In the genomic region with DNA sequence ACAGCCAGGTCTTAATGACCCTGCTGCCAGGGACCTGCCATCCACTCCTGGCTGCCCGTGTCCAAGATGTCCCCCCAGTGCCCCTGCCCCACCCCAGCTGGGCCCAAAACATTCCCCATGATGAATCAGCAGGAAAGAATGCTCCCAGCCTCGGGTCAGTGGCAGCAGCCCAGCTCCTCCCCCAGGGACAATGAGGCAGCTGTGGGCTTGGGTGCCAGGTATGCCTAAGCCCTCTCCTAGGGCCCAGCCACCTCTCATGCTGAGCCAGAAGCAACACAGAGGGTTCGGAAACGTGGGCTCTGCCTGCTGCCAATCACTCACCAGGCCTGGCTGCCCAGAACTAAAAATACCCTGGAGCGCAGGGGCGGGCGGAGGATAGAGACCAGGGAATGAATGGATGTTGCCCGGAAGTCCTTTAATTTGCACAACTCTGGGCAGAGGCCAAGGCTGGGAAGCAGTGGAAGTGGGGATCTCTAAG, we compare ENCODE assay signal across 8 cellular contexts. TPM values are rescaled to one million over a fixed set of nuclear protein-coding genes. Genes with fewer than 3 reads are reported as not detected.
DNase-seq lines count a peak whose midpoint lies in the region; ATAC-seq and TF ChIP-seq lines count a peak whose summit lies in the region.

No MANE protein-coding gene starts in this region.

- H3K79me2 ChIP-seq in mammary epithelial cell (ENCODE audit: insufficient read depth, low read length), result no peaks in the 10 kb centered on the region

- H3K4me1 ChIP-seq in mammary epithelial cell (ENCODE audit: insufficient read depth, low read length), result peaks cover 18% of the 10 kb centered on the region
- peaks cover 19% of the 10 kb centered on the region for H3K4me1 ChIP-seq in upper lobe of right lung

- H3K36me3 ChIP-seq in mammary epithelial cell (ENCODE audit: insufficient read depth, low read length), result no peaks in the 10 kb centered on the region
- no peaks in the 10 kb centered on the region for H3K36me3 ChIP-seq in upper lobe of right lung

- intact Hi-C loops in mammary epithelial cell (cut with micrococcal nuclease) (loop anchor here (1.0 to 10.0 kb wide), 2 partner anchors 27 to 175 kb away; a partner anchor contains a TSS), upper lobe of right lung (cut with DNase I) (no loop called here)

- no peak overlapping the region for H3K9ac ChIP-seq in mammary epithelial cell (ENCODE audit: insufficient read depth, low read length)

- DNase-seq in NCI-H146 (lab: John Stamatoyannopoulos, UW), result peak; percentile 31
- DNase-seq in NCI-H146 treated with DMSO at 0.1 percent for 48 hours (lab: John Stamatoyannopoulos, UW; ENCODE audit: unreplicated experiment), result no peak
- peak; percentile 63 for DNase-seq in mammary epithelial cell
- peak; percentile 31 for DNase-seq in left kidney (ENCODE audit: low read depth, low spot score)
- DNase-seq in upper lobe of right lung, result peak; percentile 79
- DNase-seq in germinal center (ENCODE audit: low spot score), result no peak

- H3K4me2 ChIP-seq in mammary epithelial cell (ENCODE audit: insufficient read depth, low read depth, low read length), result peak overlapping the region; percentile 46

- H3K27me3 ChIP-seq in mammary epithelial cell (ENCODE audit: insufficient read depth, low read length) (no peaks in the 10 kb centered on the region), upper lobe of right lung (no peaks in the 10 kb centered on the region)

- in situ Hi-C loops in mammary epithelial cell (cut with MboI; ENCODE audit: low sequenced_read_pairs in 2 of 2), result no loop called here

- no peaks in the 10 kb centered on the region for H4K20me1 ChIP-seq in mammary epithelial cell (ENCODE audit: insufficient read depth, low read length)

- dilution Hi-C loops in mammary epithelial cell (cut with HindIII; ENCODE audit: low sequenced_read_pairs), result no loop called here

- TF ChIP-seq CTCF in mammary epithelial cell (conservative IDR thresholded peaks at IDR 0.05 in 1 of 2, IDR thresholded peaks at IDR 0.05 in 1 of 2; ENCODE audit: extremely low read depth in 1 of 2, insufficient read depth in 1 of 2, low read depth in 1 of 2, low read length in 2 of 2) (no peak), upper lobe of right lung (IDR thresholded peaks at IDR 0.05) (no peak)

- no peak overlapping the region for H3K4me3 ChIP-seq in mammary epithelial cell (replicated peaks in 1 of 3; ENCODE audit: insufficient read depth in 1 of 3, low read depth in 2 of 3, low read length in 3 of 3)
- H3K4me3 ChIP-seq in upper lobe of right lung, result no peak overlapping the region

- CTCF ChIA-PET in mammary epithelial cell (lab: Charles Lee; ENCODE audit: low non-redundant PET), result interaction anchor here (0.6 kb wide), 1 partner anchor 24 kb away, joined by 6 read pairs; no protein-coding TSS in a partner anchor

- ATAC-seq in upper lobe of right lung (peak; percentile 82), HG03342 (IDR thresholded peaks at IDR 0.05; ENCODE audit: unreplicated experiment) (no peak), GM21367 (IDR thresholded peaks at IDR 0.05; ENCODE audit: unreplicated experiment) (no peak)

- 3% methylated on average over 6 of the region's 8 CpGs for WGBS in mammary epithelial cell (ENCODE audit: low coverage, missing lambda C conversion rate)

- H3K9me3 ChIP-seq in mammary epithelial cell (replicated peaks; ENCODE audit: insufficient read depth, low read length) (no peaks in the 10 kb centered on the region), upper lobe of right lung (no peaks in the 10 kb centered on the region)

- H3K27ac ChIP-seq in mammary epithelial cell (ENCODE audit: insufficient read depth, low read depth, low read length), result no peak overlapping the region
- peak overlapping the region; percentile 72 for H3K27ac ChIP-seq in upper lobe of right lung

- BruUV-seq in mammary epithelial cell (replicated peaks; lab: Mats Ljungman, UMichigan), result no TSS peak

- H2AFZ ChIP-seq in mammary epithelial cell (ENCODE audit: low read depth, low read length), result peak overlapping the region; percentile 68

RNA-seq across cellular contexts. Expression of a gene that starts 1.5 kb away (rescaled TPM):
- total RNA-seq in mammary epithelial cell, result 10 to 100 TPM in 1 of 2 donors, not detected in 1; 26.5 TPM
- polyA plus RNA-seq in mammary epithelial cell, result not detected
- not detected for polyA minus RNA-seq in mammary epithelial cell
- total RNA-seq in upper lobe of right lung, result 6.2 TPM

Comparison
In these comparisons a context has a peak if more than half of its experiments do, and no peak if none do; other contexts are left out.
1. DNase-seq: peak in NCI-H146 (single experiment), mammary epithelial cell (single experiment), left kidney (single experiment) and upper lobe of right lung (single experiment); none in NCI-H146 treated with DMSO at 0.1 percent for 48 hours (single experiment) and germinal center (single experiment).